Comparison of ENCODE assay signal across 19 cellular contexts in genomic region chr19:3120611-3121231, GRCh38. TPM values are rescaled to one million over a fixed set of nuclear protein-coding genes. Genes with fewer than 3 reads are reported as not detected.
DNase-seq lines count a peak whose midpoint lies in the region; ATAC-seq lines count a peak whose summit lies in the region.
"Had no signal": no experiment of that assay in that cellular context is flagged by ENCODE, and none has a peak within 500 bp of the region (broad histone marks: within the 10 kb centered on the region; RNA-seq: fewer than 3 reads in every experiment).

No MANE protein-coding gene starts in this region.

- no peaks in the 10 kb centered on the region for H4K20me1 ChIP-seq in Karpas-422 (ENCODE audit: insufficient read depth, low read depth, low read length)

- H3K79me2 ChIP-seq in Karpas-422 (ENCODE audit: low read length) = no peaks in the 10 kb centered on the region

- H3K27me3 ChIP-seq in Karpas-422 (ENCODE audit: low read length) = no peaks in the 10 kb centered on the region
- H3K27me3 ChIP-seq: BE2C had no signal

- H3K27ac ChIP-seq in Karpas-422 (ENCODE audit: low read length) = no peak overlapping the region
- H3K27ac ChIP-seq: HL-60, PC-9 had no signal

- H3K4me1 ChIP-seq in Karpas-422 (ENCODE audit: low read length) = no peaks in the 10 kb centered on the region
- H3K4me1 ChIP-seq: BE2C, Caco-2 had no signal

- ATAC-seq in left cardiac atrium = no peak
- ATAC-seq in left ventricle myocardium superior = no peak
- ATAC-seq in GM18858 (IDR thresholded peaks at IDR 0.05; ENCODE audit: unreplicated experiment) = no peak
- ATAC-seq in GM19035 (IDR thresholded peaks at IDR 0.05; ENCODE audit: unreplicated experiment) = no peak

- no peaks in the 10 kb centered on the region for H3K9me3 ChIP-seq in Karpas-422 (ENCODE audit: low read length)
- H3K9me3 ChIP-seq: BE2C, Caco-2 had no signal

- H3K4me2 ChIP-seq in Karpas-422 (ENCODE audit: low read depth, low read length, poor library complexity, severe bottlenecking) = no peak overlapping the region
- H3K4me2 ChIP-seq: PC-9 had no signal

- intact Hi-C loops in left cardiac atrium (cut with DNase I) = no loop called here
- intact Hi-C loops in cardiac septum (cut with DNase I) = loop anchor here (10.0 kb wide), 1 partner anchor 46 kb away; no protein-coding TSS in a partner anchor
- intact Hi-C loops in left ventricle myocardium superior (cut with micrococcal nuclease) = no loop called here

- no peaks in the 10 kb centered on the region for H3K36me3 ChIP-seq in Karpas-422 (ENCODE audit: insufficient read depth, low read length)

- no peak overlapping the region for H3K4me3 ChIP-seq in Karpas-422 (ENCODE audit: low read length)
- H3K4me3 ChIP-seq: PC-9 had no signal

- DNase-seq in left cardiac atrium (peak; percentile 19), cardiac septum (ENCODE audit: low spot score) (no peak), left ventricle myocardium superior (peak; percentile 29), Karpas-422 (no peak)
- DNase-seq: BE2C; Caco-2; CD4-positive, alpha-beta T cell; GDM1; H7; NCI-H1092 treated with DMSO at 0.1 percent for 48 hours; NCI-H146; NCI-H2029 treated with DMSO at 0.1 percent for 48 hours; NCI-H2171; NCI-H526; PC-9 had no signal

- no peak overlapping the region for H2AFZ ChIP-seq in Karpas-422 (ENCODE audit: low read length)
- H2AFZ ChIP-seq: PC-9 had no signal

- H3K9ac ChIP-seq in Karpas-422 (ENCODE audit: low read length) = no peak overlapping the region

- H3K9me2 ChIP-seq in Karpas-422 (replicated peaks; ENCODE audit: insufficient read depth, low read length) = no peaks in the 10 kb centered on the region

RNA-seq across cellular contexts. Expression of gene GNA15, which starts 15.1 kb away (rescaled TPM):
- total RNA-seq in left cardiac atrium = 1 to 10 TPM; 4.3 to 6.1 TPM
- 1.9 TPM for total RNA-seq in cardiac septum
- 2.1 TPM for total RNA-seq in left ventricle myocardium superior
- total RNA-seq in Karpas-422 (2014; rRNA removed; shearing (Covaris generic); ENCODE audit: low replicate concordance) = not detected in 2 replicates
- total RNA-seq: Caco-2, Daoy, H7 had no signal

RNA-seq across cellular contexts. Expression of gene GNA11, which starts 26.6 kb away (rescaled TPM):
- 10 to 100 TPM; 55.1 to 64.3 TPM for total RNA-seq in left cardiac atrium
- total RNA-seq in cardiac septum = 60.9 TPM
- 74.6 TPM for total RNA-seq in left ventricle myocardium superior
- total RNA-seq in Karpas-422 (2014; rRNA removed; shearing (Covaris generic); ENCODE audit: low replicate concordance) = 0.58 and 2.6 TPM in 2 replicates

RNA-seq across cellular contexts. Expression of gene S1PR4, which starts 57.8 kb away (rescaled TPM):
- 1 to 10 TPM; 1.5 to 1.6 TPM for total RNA-seq in left cardiac atrium
- 1.2 TPM for total RNA-seq in cardiac septum
- 1.0 TPM for total RNA-seq in left ventricle myocardium superior
- not detected in 2 replicates for total RNA-seq in Karpas-422 (2014; rRNA removed; shearing (Covaris generic); ENCODE audit: low replicate concordance)
- total RNA-seq: Caco-2, Daoy, H7 had no signal

RNA-seq across cellular contexts. Expression of gene TLE5, which starts 58.4 kb away (rescaled TPM):
- 100 to 1,000 TPM; 698 to 715 TPM for total RNA-seq in left cardiac atrium
- total RNA-seq in cardiac septum = 804 TPM
- total RNA-seq in left ventricle myocardium superior = 846 TPM
- 146 and 233 TPM in 2 replicates for total RNA-seq in Karpas-422 (2014; rRNA removed; shearing (Covaris generic); ENCODE audit: low replicate concordance)

Comparison
In these comparisons a context has a peak if more than half of its experiments do, and no peak if none do; other contexts are left out.
1. DNase-seq: peak in left cardiac atrium (single experiment) and left ventricle myocardium superior (single experiment); none in cardiac septum (single experiment) and Karpas-422 (single experiment).
2. RNA of gene GNA11, which starts 26.6 kb away (total RNA-seq): 74.6 TPM in left ventricle myocardium superior (single experiment), 55.1 to 64.3 TPM in left cardiac atrium and 60.9 TPM in cardiac septum (single experiment); 0.58 to 2.6 TPM in Karpas-422; every median in the first group is over 10 times any median in the second.